Comparison of ENCODE assay signal across 13 cellular contexts in genomic region chr16:11901091-11901490, GRCh38. TPM values are rescaled to one million over a fixed set of nuclear protein-coding genes. Genes with fewer than 3 reads are reported as not detected.
DNase-seq lines count a peak whose midpoint lies in the region; ATAC-seq and TF ChIP-seq lines count a peak whose summit lies in the region.
"Had no signal": no experiment of that assay in that cellular context is flagged by ENCODE, and none has a peak within 500 bp of the region (broad histone marks: within the 10 kb centered on the region; RNA-seq: fewer than 3 reads in every experiment).

No MANE protein-coding gene starts in this region.

- POLR2A ChIA-PET in CD4-positive, alpha-beta T cell (lab: Charles Lee), result no interaction called here
- POLR2A ChIA-PET in activated CD4-positive, alpha-beta memory T cell treated with anti-CD3 and anti-CD28 coated beads, Interleukin-2, amount 10 ng/mL, durations not matched to agents 7 days and 5 days (lab: Charles Lee), result interaction anchor here (1.1 to 1.3 kb wide), 2 partner anchors 13 to 103 kb away, joined by 3 read pairs; no protein-coding TSS in a partner anchor

- no peak for TF ChIP-seq CTCF in CD4-positive, alpha-beta T cell (IDR thresholded peaks at IDR 0.05)
- TF ChIP-seq CTCF in fibroblast of villous mesenchyme (IDR thresholded peaks at IDR 0.05; ENCODE audit: insufficient read depth, low read depth, low read length) (no peak), left ventricle myocardium inferior (IDR thresholded peaks at IDR 0.05; ENCODE audit: borderline replicate concordance) (no peak)

- H3K9me3 ChIP-seq in CD4-positive, alpha-beta T cell (ENCODE audit: control insufficient read depth, low read length), result no peaks in the 10 kb centered on the region
- H3K9me3 ChIP-seq in left ventricle myocardium inferior (replicated peaks), result no peaks in the 10 kb centered on the region

- H3K27ac ChIP-seq in CD4-positive, alpha-beta T cell (ENCODE audit: low read depth, low read length), result no peak overlapping the region
- no peak overlapping the region for H3K27ac ChIP-seq in left ventricle myocardium inferior (replicated peaks)

- H3K4me1 Mint-ChIP-seq in CD4-positive, alpha-beta T cell (ENCODE audit: low read depth), result peaks cover 66% of the 10 kb centered on the region
- H3K4me1 Mint-ChIP-seq in activated CD4-positive, alpha-beta memory T cell treated with anti-CD3 and anti-CD28 coated beads, Interleukin-2, amount 10 ng/mL, durations not matched to agents 7 days and 5 days, result peaks cover 45% of the 10 kb centered on the region
- H3K4me1 Mint-ChIP-seq: nephron had no signal

- CTCF ChIA-PET in CD4-positive, alpha-beta T cell (lab: Charles Lee), result interaction anchor here (0.8 to 1.4 kb wide), 2 partner anchors 166 to 167 kb away, joined by 3 read pairs; no protein-coding TSS in a partner anchor
- CTCF ChIA-PET in activated CD4-positive, alpha-beta memory T cell treated with anti-CD3 and anti-CD28 coated beads, Interleukin-2, amount 10 ng/mL, durations not matched to agents 7 days and 5 days (lab: Charles Lee), result interaction anchor here (1.0 kb wide), 1 partner anchor 104 kb away, joined by 6 read pairs; the partner anchor contains the start of gene ZC3H7A

- H3K4me1 ChIP-seq in left ventricle myocardium inferior, result peaks cover 38% of the 10 kb centered on the region

- peaks cover 74% of the 10 kb centered on the region for H3K36me3 Mint-ChIP-seq in CD4-positive, alpha-beta T cell (ENCODE audit: low read depth)
- peaks cover 36% of the 10 kb centered on the region for H3K36me3 Mint-ChIP-seq in activated CD4-positive, alpha-beta memory T cell treated with anti-CD3 and anti-CD28 coated beads, Interleukin-2, amount 10 ng/mL, durations not matched to agents 7 days and 5 days (ENCODE audit: low read depth)

- DNase-seq in AG08395 (ENCODE audit: low spot score) (peak; percentile 39), fibroblast of villous mesenchyme (ENCODE audit: low read depth) (peak; percentile 22), left ventricle myocardium inferior (no peak), NCI-H187 (lab: John Stamatoyannopoulos, UW) (no peak), DMS53 treated with DMSO at 0.1 percent for 48 hours (lab: John Stamatoyannopoulos, UW; ENCODE audit: unreplicated experiment) (no peak)
- DNase-seq in CD4-positive, alpha-beta T cell, result no peak
- no peak for DNase-seq in activated CD4-positive, alpha-beta memory T cell treated with anti-CD3 and anti-CD28 coated beads, Interleukin-2, amount 10 ng/mL, durations not matched to agents 7 days and 5 days
- DNase-seq: NCI-H2029 treated with DMSO at 0.1 percent for 48 hours, NCI-H510A treated with DMSO at 0.1 percent for 48 hours, SHP77 treated with DMSO at 0.1 percent for 48 hours, T-helper 9 cell had no signal

- H3K4me3 ChIP-seq in fibroblast of villous mesenchyme (ENCODE audit: low read depth, low read length), result no peak overlapping the region
- H3K4me3 ChIP-seq in left ventricle myocardium inferior, result no peak overlapping the region

- H3K36me3 ChIP-seq in left ventricle myocardium inferior, result peaks cover 4% of the 10 kb centered on the region

- ATAC-seq in CD4-positive, alpha-beta T cell (ENCODE audit: poor library complexity), result no peak

- peak overlapping the region; percentile 6 for H3K27ac Mint-ChIP-seq in CD4-positive, alpha-beta T cell
- peak overlapping the region; percentile 44 for H3K27ac Mint-ChIP-seq in activated CD4-positive, alpha-beta memory T cell treated with anti-CD3 and anti-CD28 coated beads, Interleukin-2, amount 10 ng/mL, durations not matched to agents 7 days and 5 days
- H3K27ac Mint-ChIP-seq: nephron had no signal

- no peaks in the 10 kb centered on the region for H3K27me3 ChIP-seq in CD4-positive, alpha-beta T cell (ENCODE audit: control insufficient read depth, insufficient read depth, low read length)
- H3K27me3 ChIP-seq in left ventricle myocardium inferior (ENCODE audit: low read depth), result no peaks in the 10 kb centered on the region

- H3K9me3 Mint-ChIP-seq in CD4-positive, alpha-beta T cell, result no peaks in the 10 kb centered on the region
- H3K9me3 Mint-ChIP-seq in activated CD4-positive, alpha-beta memory T cell treated with anti-CD3 and anti-CD28 coated beads, Interleukin-2, amount 10 ng/mL, durations not matched to agents 7 days and 5 days, result no peaks in the 10 kb centered on the region
- H3K9me3 Mint-ChIP-seq: CD14-positive monocyte, nephron had no signal

- H3K4me3 Mint-ChIP-seq in CD4-positive, alpha-beta T cell, result no peak overlapping the region
- no peak overlapping the region for H3K4me3 Mint-ChIP-seq in activated CD4-positive, alpha-beta memory T cell treated with anti-CD3 and anti-CD28 coated beads, Interleukin-2, amount 10 ng/mL, durations not matched to agents 7 days and 5 days
- H3K4me3 Mint-ChIP-seq: CD14-positive monocyte, nephron had no signal

- no peaks in the 10 kb centered on the region for H3K27me3 Mint-ChIP-seq in CD4-positive, alpha-beta T cell
- no peaks in the 10 kb centered on the region for H3K27me3 Mint-ChIP-seq in activated CD4-positive, alpha-beta memory T cell treated with anti-CD3 and anti-CD28 coated beads, Interleukin-2, amount 10 ng/mL, durations not matched to agents 7 days and 5 days

- intact Hi-C loops in CD4-positive, alpha-beta T cell (cut with DNase I, micrococcal nuclease), result no loop called here
- intact Hi-C loops in left ventricle myocardium inferior (cut with micrococcal nuclease), result no loop called here

RNA-seq across cellular contexts. Expression of gene GSPT1, which starts 14.7 kb away (rescaled TPM):
- total RNA-seq in CD4-positive, alpha-beta T cell, result 100 to 1,000 TPM; 257 to 269 TPM
- 100 to 1,000 TPM; 124 to 125 TPM for total RNA-seq in activated CD4-positive, alpha-beta memory T cell treated with anti-CD3 and anti-CD28 coated beads, Interleukin-2, amount 10 ng/mL, durations not matched to agents 7 days and 5 days
- total RNA-seq in fibroblast of villous mesenchyme (104 and 170 TPM in 2 replicates), left ventricle myocardium inferior (82.3 TPM)

RNA-seq across cellular contexts. Expression of gene NPIPB2, which starts 40.8 kb away (rescaled TPM):
- total RNA-seq in CD4-positive, alpha-beta T cell, result 10 to 100 TPM; 10.6 to 12.3 TPM
- total RNA-seq in activated CD4-positive, alpha-beta memory T cell treated with anti-CD3 and anti-CD28 coated beads, Interleukin-2, amount 10 ng/mL, durations not matched to agents 7 days and 5 days, result 1 to 10 TPM; 5.5 to 8.1 TPM
- total RNA-seq in fibroblast of villous mesenchyme, result 2.2 and 2.3 TPM in 2 replicates
- 0.77 TPM for total RNA-seq in left ventricle myocardium inferior

RNA-seq across cellular contexts. Expression of gene RSL1D1, which starts 49.7 kb away (rescaled TPM):
- 100 to 1,000 TPM; 224 to 237 TPM for total RNA-seq in CD4-positive, alpha-beta T cell
- 100 to 1,000 TPM; 146 to 157 TPM for total RNA-seq in activated CD4-positive, alpha-beta memory T cell treated with anti-CD3 and anti-CD28 coated beads, Interleukin-2, amount 10 ng/mL, durations not matched to agents 7 days and 5 days
- total RNA-seq in fibroblast of villous mesenchyme (57.7 and 117 TPM in 2 replicates), left ventricle myocardium inferior (117 TPM)

Comparison
In these comparisons a context has a peak if more than half of its experiments do, and no peak if none do; other contexts are left out.
1. DNase-seq: peak in AG08395 (single experiment) and fibroblast of villous mesenchyme (single experiment); none in CD4-positive, alpha-beta T cell (0 of 10), activated CD4-positive, alpha-beta memory T cell treated with anti-CD3 and anti-CD28 coated beads, Interleukin-2, amount 10 ng/mL, durations not matched to agents 7 days and 5 days (single experiment), left ventricle myocardium inferior (single experiment), NCI-H187 (0 of 2) and DMS53 treated with DMSO at 0.1 percent for 48 hours (single experiment).